Comparison of ENCODE assay signal across 10 cellular contexts in the genomic region with DNA sequence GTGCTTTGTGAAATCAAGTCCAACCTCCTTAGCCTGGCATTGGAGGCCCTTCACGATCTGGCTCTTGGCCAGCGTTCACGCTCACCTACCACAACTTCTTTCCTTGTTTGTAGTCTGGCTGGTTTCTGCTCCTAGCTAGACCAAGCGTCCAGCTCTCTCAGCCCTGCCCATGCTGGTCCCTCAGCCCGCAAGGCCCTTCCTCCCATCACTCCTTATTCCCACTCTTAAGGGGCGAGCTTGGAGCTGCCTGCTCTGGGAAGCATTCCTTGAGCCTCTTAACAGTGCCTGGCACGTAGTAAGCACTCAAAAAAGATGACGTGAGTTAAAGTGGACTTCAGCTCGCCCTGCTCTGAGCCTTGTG. TPM values are rescaled to one million over a fixed set of nuclear protein-coding genes. Genes with fewer than 3 reads are reported as not detected.
DNase-seq lines count a peak whose midpoint lies in the region; ATAC-seq and TF ChIP-seq lines count a peak whose summit lies in the region.
"Had no signal": no experiment of that assay in that cellular context is flagged by ENCODE, and none has a peak within 500 bp of the region (broad histone marks: within the 10 kb centered on the region; RNA-seq: fewer than 3 reads in every experiment).

No MANE protein-coding gene starts in this region.

- H3K9me3 Mint-ChIP-seq in activated CD4-positive, alpha-beta T cell treated with anti-CD3 and anti-CD28 coated beads, Interleukin-2, amount 10 ng/mL, durations not matched to agents 24 days and 14 days = no peaks in the 10 kb centered on the region
- H3K9me3 Mint-ChIP-seq in chondrocyte (ENCODE audit: low read depth) = no peaks in the 10 kb centered on the region

- peaks cover 58% of the 10 kb centered on the region for H3F3A ChIP-seq in PC-9 (ENCODE audit: insufficient read depth, low read depth)
- no peaks in the 10 kb centered on the region for H3F3A ChIP-seq in MM.1S (ENCODE audit: insufficient read depth, low read length)

- H4K20me1 ChIP-seq in PC-9 (ENCODE audit: insufficient read depth) (no peaks in the 10 kb centered on the region), MM.1S (ENCODE audit: insufficient read depth, low read length) (no peaks in the 10 kb centered on the region)

- intact Hi-C loops in activated CD4-positive, alpha-beta T cell treated with anti-CD3 and anti-CD28 coated beads, Interleukin-2, amount 10 ng/mL, durations not matched to agents 24 days and 14 days (cut with micrococcal nuclease) = no loop called here
- intact Hi-C loops in PC-9 (cut with micrococcal nuclease; ENCODE audit: unreplicated experiment) = loop anchor here (2.0 kb wide), 1 partner anchor 186 kb away; no protein-coding TSS in a partner anchor

- POLR2A ChIA-PET in PC-9 (lab: Charles Lee; ENCODE audit: unreplicated experiment) = interaction anchor here (0.6 to 1.4 kb wide), 2 partner anchors 9 to 132 kb away, joined by 4 to 7 read pairs; partner anchors contain the start of gene SLC6A6

- H3K36me3 ChIP-seq in PC-9 (ENCODE audit: low read depth) (peaks cover 31% of the 10 kb centered on the region; the same call in 1 of the 2 replicates), skeletal muscle tissue (ENCODE audit: control insufficient read depth in 3 of 3, insufficient read depth in 3 of 3, low read length in 3 of 3) (peaks cover 0 to 21% (median under 1%) of the 10 kb centered on the region in 3 donors), MM.1S (replicated peaks; ENCODE audit: insufficient read depth, low read length) (no peaks in the 10 kb centered on the region)
- H3K36me3 ChIP-seq: sigmoid colon had no signal

- peaks cover 39% of the 10 kb centered on the region for H3K4me1 Mint-ChIP-seq in activated CD4-positive, alpha-beta T cell treated with anti-CD3 and anti-CD28 coated beads, Interleukin-2, amount 10 ng/mL, durations not matched to agents 24 days and 14 days
- peaks cover 74% of the 10 kb centered on the region for H3K4me1 Mint-ChIP-seq in chondrocyte (ENCODE audit: low read depth)

- H3K9ac ChIP-seq in skeletal muscle tissue (ENCODE audit: low read depth in 1 of 3, low read length in 3 of 3) = no peak overlapping the region
- H3K9ac ChIP-seq in MM.1S (ENCODE audit: low read length) = no peak overlapping the region

- H3K27me3 Mint-ChIP-seq in activated CD4-positive, alpha-beta T cell treated with anti-CD3 and anti-CD28 coated beads, Interleukin-2, amount 10 ng/mL, durations not matched to agents 24 days and 14 days = no peaks in the 10 kb centered on the region
- H3K27me3 Mint-ChIP-seq in chondrocyte (ENCODE audit: low read depth) = no peaks in the 10 kb centered on the region

- H3K27me3 ChIP-seq in PC-9 (ENCODE audit: insufficient read depth, low read depth) = no peaks in the 10 kb centered on the region
- H3K27me3 ChIP-seq in skeletal muscle tissue (ENCODE audit: control insufficient read depth in 3 of 3, insufficient read depth in 3 of 3, low read length in 3 of 3) = no peaks in the 10 kb centered on the region
- H3K27me3 ChIP-seq in MM.1S (replicated peaks; ENCODE audit: insufficient read depth, low read length) = no peaks in the 10 kb centered on the region
- H3K27me3 ChIP-seq: sigmoid colon had no signal

- DNase-seq in activated CD4-positive, alpha-beta T cell treated with anti-CD3 and anti-CD28 coated beads, Interleukin-2, amount 10 ng/mL, durations not matched to agents 24 days and 14 days = no peak
- no peak for DNase-seq in activated CD4-positive, alpha-beta T cell treated with anti-CD3 and anti-CD28 coated beads for 4 hours
- DNase-seq in PC-9 (peak; percentile 76 to 80), chondrocyte (ENCODE audit: low spot score) (no peak), MM.1S (no peak), NCI-H69 (lab: John Stamatoyannopoulos, UW) (no peak)
- DNase-seq: NCI-H1930, sigmoid colon had no signal

- no peak for TF ChIP-seq CTCF in PC-9 (conservative IDR thresholded peaks at IDR 0.05)
- TF ChIP-seq CTCF in chondrocyte (IDR thresholded peaks at IDR 0.05) = no peak
- no peak for TF ChIP-seq CTCF in MM.1S (IDR thresholded peaks at IDR 0.05; ENCODE audit: low read length)

- peak overlapping the region; percentile 90 for H3K27ac Mint-ChIP-seq in activated CD4-positive, alpha-beta T cell treated with anti-CD3 and anti-CD28 coated beads, Interleukin-2, amount 10 ng/mL, durations not matched to agents 24 days and 14 days
- H3K27ac Mint-ChIP-seq in chondrocyte (ENCODE audit: unreplicated experiment) = peak overlapping the region; percentile 78

- CTCF ChIA-PET in PC-9 (lab: Charles Lee) = no interaction called here

- TSS peak; percentile 18 for BruUV-seq in PC-9 (replicated peaks; lab: Mats Ljungman, UMichigan)

- peaks cover 34% of the 10 kb centered on the region for H3K36me3 Mint-ChIP-seq in activated CD4-positive, alpha-beta T cell treated with anti-CD3 and anti-CD28 coated beads, Interleukin-2, amount 10 ng/mL, durations not matched to agents 24 days and 14 days (ENCODE audit: low read depth)
- peaks cover 2% of the 10 kb centered on the region for H3K36me3 Mint-ChIP-seq in chondrocyte (ENCODE audit: low read depth)

- peak overlapping the region; percentile 45 for H3K4me2 ChIP-seq in PC-9
- H3K4me2 ChIP-seq in MM.1S (ENCODE audit: low read depth, low read length) = no peak overlapping the region

- H3K79me2 ChIP-seq in PC-9 (ENCODE audit: low read depth) (peaks cover 90% of the 10 kb centered on the region), MM.1S (ENCODE audit: low read length) (peaks cover 6% of the 10 kb centered on the region)

- H3K4me3 Mint-ChIP-seq in activated CD4-positive, alpha-beta T cell treated with anti-CD3 and anti-CD28 coated beads, Interleukin-2, amount 10 ng/mL, durations not matched to agents 24 days and 14 days = no peak overlapping the region
- H3K4me3 Mint-ChIP-seq in chondrocyte (ENCODE audit: unreplicated experiment) = no peak overlapping the region

- no peak overlapping the region for H2AFZ ChIP-seq in PC-9
- no peak overlapping the region for H2AFZ ChIP-seq in MM.1S (ENCODE audit: low read length)

- H3K4me1 ChIP-seq in PC-9 (replicated peaks; ENCODE audit: insufficient read depth) (peaks cover 97% of the 10 kb centered on the region), skeletal muscle tissue (ENCODE audit: control insufficient read depth in 3 of 3, insufficient read depth in 3 of 3, low read length in 3 of 3) (peaks cover 16 to 52% (median 43%) of the 10 kb centered on the region in 3 donors), MM.1S (ENCODE audit: low read length) (no peaks in the 10 kb centered on the region)

- H3K4me3 ChIP-seq in PC-9 (no peak overlapping the region), skeletal muscle tissue (ENCODE audit: low read length in 3 of 3) (no peak overlapping the region), MM.1S (ENCODE audit: low read length) (no peak overlapping the region)
- H3K4me3 ChIP-seq: sigmoid colon had no signal

- ATAC-seq in HG03039 (IDR thresholded peaks at IDR 0.05; ENCODE audit: unreplicated experiment) = no peak

- H3K9me3 ChIP-seq in PC-9 (ENCODE audit: insufficient read depth, low read depth) (no peaks in the 10 kb centered on the region), skeletal muscle tissue (ENCODE audit: control insufficient read depth in 3 of 3, low read length in 3 of 3) (no peaks in the 10 kb centered on the region), MM.1S (replicated peaks; ENCODE audit: insufficient read depth, low read length) (no peaks in the 10 kb centered on the region)
- H3K9me3 ChIP-seq: sigmoid colon had no signal

- H3K9me2 ChIP-seq in PC-9 (ENCODE audit: insufficient read depth) = no peaks in the 10 kb centered on the region
- no peaks in the 10 kb centered on the region for H3K9me2 ChIP-seq in MM.1S (replicated peaks; ENCODE audit: insufficient read depth, low read length)

- peak overlapping the region; percentile 99 for H3K27ac ChIP-seq in PC-9
- H3K27ac ChIP-seq in skeletal muscle tissue (ENCODE audit: low read depth, low read length) = peak overlapping the region; percentile 10
- no peak overlapping the region for H3K27ac ChIP-seq in MM.1S (ENCODE audit: low read length)
- H3K27ac ChIP-seq: sigmoid colon had no signal

RNA-seq across cellular contexts. Expression of gene SLC6A6, which starts 8.7 kb away (rescaled TPM):
- total RNA-seq in activated CD4-positive, alpha-beta T cell treated with anti-CD3 and anti-CD28 coated beads, Interleukin-2, amount 10 ng/mL, durations not matched to agents 24 days and 14 days = 53.9 and 63.7 TPM in 2 replicates
- total RNA-seq in PC-9 (2021) (84.9 and 122 TPM in 2 replicates), chondrocyte (46.0 to 63.9 TPM (median 48.0 TPM) in 3 replicates), skeletal muscle tissue (5.7 TPM)

Comparison
In these comparisons a context has a peak if more than half of its experiments do, and no peak if none do; other contexts are left out.
1. DNase-seq: peak in PC-9 (2 of 2); none in activated CD4-positive, alpha-beta T cell treated with anti-CD3 and anti-CD28 coated beads, Interleukin-2, amount 10 ng/mL, durations not matched to agents 24 days and 14 days (single experiment), activated CD4-positive, alpha-beta T cell treated with anti-CD3 and anti-CD28 coated beads for 4 hours (0 of 2), chondrocyte (single experiment), MM.1S (single experiment) and NCI-H69 (single experiment).